In the genomic region with DNA sequence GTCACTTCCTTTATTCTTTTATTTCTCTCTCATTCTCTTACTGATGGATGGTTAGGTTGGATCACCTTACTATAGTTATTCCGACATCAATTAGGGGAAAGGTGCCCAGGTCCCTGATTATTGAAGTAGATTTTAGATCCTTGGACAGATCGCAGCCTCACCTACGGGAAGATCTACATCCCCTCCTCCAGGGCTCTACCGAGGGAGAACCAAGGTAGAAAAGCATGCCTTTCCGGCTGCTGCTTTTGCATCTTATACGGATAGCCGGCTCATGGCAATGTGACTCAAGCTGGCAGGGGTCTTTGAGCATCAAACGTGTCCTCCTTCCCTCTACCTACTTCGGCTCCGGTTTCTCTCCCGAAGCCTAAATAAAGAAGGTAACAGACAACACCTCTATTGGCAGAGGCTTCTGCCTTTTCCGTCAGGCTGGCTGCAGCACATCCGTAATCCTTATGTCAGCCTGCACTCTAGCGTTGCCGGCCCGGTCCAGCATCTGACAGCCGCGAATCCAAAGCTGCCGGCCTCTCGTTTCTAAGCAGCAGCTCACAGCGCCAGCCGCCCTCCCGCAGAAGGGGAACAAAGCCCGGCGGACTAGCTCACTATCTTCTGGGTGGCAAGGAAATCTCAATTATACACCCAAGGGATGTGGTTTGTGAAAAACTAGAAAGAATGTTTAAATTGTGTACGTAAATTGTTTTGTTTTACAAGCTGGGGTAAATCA, we compare ENCODE assay signal across 8 cellular contexts. TPM values are rescaled to one million over a fixed set of nuclear protein-coding genes. Genes with fewer than 3 reads are reported as not detected.
DNase-seq lines count a peak whose midpoint lies in the region; ATAC-seq and TF ChIP-seq lines count a peak whose summit lies in the region.

No MANE protein-coding gene starts in this region.

- no peaks in the 10 kb centered on the region for H3K9me3 ChIP-seq in hepatocyte (ENCODE audit: low read depth)
- no peaks in the 10 kb centered on the region for H3K9me3 ChIP-seq in sigmoid colon

- ATAC-seq in natural killer cell (no peak), HG02973 (IDR thresholded peaks at IDR 0.05; ENCODE audit: unreplicated experiment) (no peak), HG03460 (IDR thresholded peaks at IDR 0.05; ENCODE audit: unreplicated experiment) (no peak)

- no peak overlapping the region for H3K27ac ChIP-seq in hepatocyte
- no peak overlapping the region for H3K27ac ChIP-seq in sigmoid colon

- H3K27me3 Mint-ChIP-seq in natural killer cell (ENCODE audit: low read depth in 2 of 2) = peaks cover 35 to 64% of the 10 kb centered on the region in 2 donors

- H4K20me1 ChIP-seq in hepatocyte (ENCODE audit: insufficient read depth, poor library complexity, severe bottlenecking) = no peaks in the 10 kb centered on the region

- H2AFZ ChIP-seq in hepatocyte = no peak overlapping the region

- H3K4me2 ChIP-seq in hepatocyte = peak overlapping the region; percentile 67

- DNase-seq in G401 (ENCODE audit: low spot score) (peak; percentile 84), amygdala (lab: John Stamatoyannopoulos, UW) (peak in 55 of 56 donors; percentile 3 to 84 (median 56)), hepatocyte (ENCODE audit: low spot score) (peak; percentile 77), sigmoid colon (peak; percentile 73), natural killer cell (no peak)

- H3K4me3 ChIP-seq in hepatocyte (no peak overlapping the region), sigmoid colon (no peak overlapping the region)

- in situ Hi-C loops in G401 (cut with HindIII; ENCODE audit: low sequenced_read_pairs) = no loop called here

- no peaks in the 10 kb centered on the region for H3K9me2 ChIP-seq in hepatocyte (replicated peaks; ENCODE audit: insufficient read depth)

- H3K36me3 ChIP-seq in hepatocyte (replicated peaks; ENCODE audit: insufficient read depth, low read depth) (no peaks in the 10 kb centered on the region), sigmoid colon (no peaks in the 10 kb centered on the region)

- H3K9me3 Mint-ChIP-seq in natural killer cell = no peaks in the 10 kb centered on the region

- no peaks in the 10 kb centered on the region for H3K36me3 Mint-ChIP-seq in natural killer cell

- H3K79me2 ChIP-seq in hepatocyte = no peaks in the 10 kb centered on the region

- no peak overlapping the region for H3K27ac Mint-ChIP-seq in natural killer cell

- intact Hi-C loops in sigmoid colon (cut with DNase I) (no loop called here), natural killer cell (cut with micrococcal nuclease) (no loop called here)

- no peaks in the 10 kb centered on the region for H3K4me1 Mint-ChIP-seq in natural killer cell

- 13% methylated on average over 26 of the region's 26 CpGs for WGBS in hepatocyte (ENCODE audit: low lambda C conversion rate, missing lambda C conversion rate)
- 9 to 17% methylated on average over 26 of the region's 26 CpGs for WGBS in sigmoid colon, 2 donors

- TF ChIP-seq POLR2A in sigmoid colon (IDR thresholded peaks at IDR 0.05) = no peak

- peak; percentile 85 for TF ChIP-seq CTCF in LNCAP (IDR thresholded peaks at IDR 0.05)
- TF ChIP-seq CTCF in hepatocyte (IDR thresholded peaks at IDR 0.05; ENCODE audit: poor library complexity) = peak; percentile 83
- TF ChIP-seq CTCF in sigmoid colon (IDR thresholded peaks at IDR 0.05) = peak in 2 of 4 experiments; percentile 17 to 26
- TF ChIP-seq CTCF in natural killer cell (IDR thresholded peaks at IDR 0.05) = no peak

- no peak for TF ChIP-seq EP300 in sigmoid colon (IDR thresholded peaks at IDR 0.05)

- peaks cover 37% of the 10 kb centered on the region for H3K27me3 ChIP-seq in hepatocyte
- H3K27me3 ChIP-seq in sigmoid colon = peaks cover 0 to 36% (median 4%) of the 10 kb centered on the region in 3 donors

- H3K4me1 ChIP-seq in hepatocyte (ENCODE audit: insufficient read depth) (peaks cover 8% of the 10 kb centered on the region), sigmoid colon (peaks cover 0 to 21% (median 6%) of the 10 kb centered on the region in 4 donors)

- H3K4me3 Mint-ChIP-seq in natural killer cell = no peak overlapping the region

RNA-seq across cellular contexts. Expression of a gene that starts 46.9 kb away (rescaled TPM):
- total RNA-seq in G401 (2014; rRNA removed; shearing (Covaris generic)) = not detected in 2 replicates
- 0.10 TPM in 1 of 2 replicates, not detected in the other for total RNA-seq in hepatocyte
- polyA plus RNA-seq in hepatocyte = not detected in 2 replicates
- total RNA-seq in sigmoid colon = under 1 TPM in 3 of 4 donors, not detected in 1; under 0.01 to 0.83 (median 0.14) TPM
- under 1 TPM in 2 of 3 donors, not detected in 1; 0.23 to 0.60 TPM for polyA plus RNA-seq in sigmoid colon
- not detected for total RNA-seq in natural killer cell
